ENCODE assay signal across 2 cellular contexts in the genomic region with DNA sequence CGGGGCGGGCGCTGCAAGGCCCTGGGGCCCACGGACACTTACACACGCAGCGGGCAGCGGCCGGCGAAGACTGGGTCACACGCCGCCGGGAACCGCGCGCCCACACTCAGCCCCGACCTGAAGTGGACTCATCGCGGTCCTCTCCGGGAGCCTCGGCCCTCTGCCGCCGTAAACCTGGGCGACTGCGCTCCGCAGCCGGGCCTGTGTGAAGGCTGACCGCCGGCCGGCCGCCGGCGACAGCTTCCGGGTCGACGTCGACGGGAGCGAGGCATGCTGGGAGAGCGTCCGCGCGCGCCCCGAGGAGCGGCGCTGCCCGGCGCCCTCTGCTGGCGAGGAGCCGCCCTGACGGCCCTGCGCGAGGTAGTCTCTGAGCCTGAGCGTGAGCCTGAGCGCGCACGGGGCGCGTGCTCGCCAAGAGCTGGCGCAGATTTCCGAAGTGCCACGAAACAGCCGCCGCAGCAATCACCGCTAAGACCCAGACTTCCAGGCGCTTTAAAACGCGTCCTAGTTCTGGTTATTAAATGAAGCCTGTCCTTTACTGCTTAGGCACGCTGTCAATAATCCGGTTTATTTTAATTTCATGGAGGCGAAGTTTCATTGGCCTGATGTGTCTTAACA.
TF ChIP-seq lines count a peak whose summit lies in the region.

A gene with protein sequence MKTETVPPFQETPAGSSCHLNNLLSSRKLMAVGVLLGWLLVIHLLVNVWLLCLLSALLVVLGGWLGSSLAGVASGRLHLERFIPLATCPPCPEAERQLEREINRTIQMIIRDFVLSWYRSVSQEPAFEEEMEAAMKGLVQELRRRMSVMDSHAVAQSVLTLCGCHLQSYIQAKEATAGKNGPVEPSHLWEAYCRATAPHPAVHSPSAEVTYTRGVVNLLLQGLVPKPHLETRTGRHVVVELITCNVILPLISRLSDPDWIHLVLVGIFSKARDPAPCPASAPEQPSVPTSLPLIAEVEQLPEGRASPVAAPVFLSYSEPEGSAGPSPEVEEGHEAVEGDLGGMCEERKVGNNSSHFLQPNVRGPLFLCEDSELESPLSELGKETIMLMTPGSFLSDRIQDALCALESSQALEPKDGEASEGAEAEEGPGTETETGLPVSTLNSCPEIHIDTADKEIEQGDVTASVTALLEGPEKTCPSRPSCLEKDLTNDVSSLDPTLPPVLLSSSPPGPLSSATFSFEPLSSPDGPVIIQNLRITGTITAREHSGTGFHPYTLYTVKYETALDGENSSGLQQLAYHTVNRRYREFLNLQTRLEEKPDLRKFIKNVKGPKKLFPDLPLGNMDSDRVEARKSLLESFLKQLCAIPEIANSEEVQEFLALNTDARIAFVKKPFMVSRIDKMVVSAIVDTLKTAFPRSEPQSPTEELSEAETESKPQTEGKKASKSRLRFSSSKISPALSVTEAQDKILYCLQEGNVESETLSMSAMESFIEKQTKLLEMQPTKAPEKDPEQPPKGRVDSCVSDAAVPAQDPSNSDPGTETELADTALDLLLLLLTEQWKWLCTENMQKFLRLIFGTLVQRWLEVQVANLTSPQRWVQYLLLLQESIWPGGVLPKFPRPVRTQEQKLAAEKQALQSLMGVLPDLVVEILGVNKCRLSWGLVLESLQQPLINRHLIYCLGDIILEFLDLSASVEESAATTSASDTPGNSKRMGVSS (minus strand): TSS at position 242 of the 618 bp plus-strand sequence. CDS start 540 bp downstream, outside the sequence.

TF ChIP-seq in HCT116, 20 proteins besides CTCF, POLR2A, EP300 and RAD21 (continued from another document):
- TF ChIP-seq SP1 (IDR thresholded peaks at IDR 0.05; ENCODE audit: low read depth), result no peak; the same call in 1 of the 2 replicates
- TF ChIP-seq TCF7L2 (IDR thresholded peaks at IDR 0.05; ENCODE audit: borderline replicate concordance, extremely low read depth, insufficient read depth, insufficient read length), result peak; percentile 48
- peak; percentile 89 for TF ChIP-seq SIN3A (IDR thresholded peaks at IDR 0.05; ENCODE audit: low read depth)
- peak; percentile 99 for TF ChIP-seq ZFX (IDR thresholded peaks at IDR 0.05)
- peak; percentile 78 for TF ChIP-seq ELF1 (IDR thresholded peaks at IDR 0.05; ENCODE audit: borderline replicate concordance, low read depth)
- peak; percentile 49 for TF ChIP-seq YY1 (IDR thresholded peaks at IDR 0.05; ENCODE audit: extremely low read depth, insufficient replicate concordance, low read depth, low read length)
- no peak for TF ChIP-seq CEBPB (IDR thresholded peaks at IDR 0.05; ENCODE audit: low read depth)
- TF ChIP-seq, protein P1, sequence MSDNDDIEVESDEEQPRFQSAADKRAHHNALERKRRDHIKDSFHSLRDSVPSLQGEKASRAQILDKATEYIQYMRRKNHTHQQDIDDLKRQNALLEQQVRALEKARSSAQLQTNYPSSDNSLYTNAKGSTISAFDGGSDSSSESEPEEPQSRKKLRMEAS (IDR thresholded peaks at IDR 0.05), result peak; percentile 86
- TF ChIP-seq ZNF274 (IDR thresholded peaks at IDR 0.05; ENCODE audit: low read depth, low read length), result no peak
- TF ChIP-seq, protein P2, sequence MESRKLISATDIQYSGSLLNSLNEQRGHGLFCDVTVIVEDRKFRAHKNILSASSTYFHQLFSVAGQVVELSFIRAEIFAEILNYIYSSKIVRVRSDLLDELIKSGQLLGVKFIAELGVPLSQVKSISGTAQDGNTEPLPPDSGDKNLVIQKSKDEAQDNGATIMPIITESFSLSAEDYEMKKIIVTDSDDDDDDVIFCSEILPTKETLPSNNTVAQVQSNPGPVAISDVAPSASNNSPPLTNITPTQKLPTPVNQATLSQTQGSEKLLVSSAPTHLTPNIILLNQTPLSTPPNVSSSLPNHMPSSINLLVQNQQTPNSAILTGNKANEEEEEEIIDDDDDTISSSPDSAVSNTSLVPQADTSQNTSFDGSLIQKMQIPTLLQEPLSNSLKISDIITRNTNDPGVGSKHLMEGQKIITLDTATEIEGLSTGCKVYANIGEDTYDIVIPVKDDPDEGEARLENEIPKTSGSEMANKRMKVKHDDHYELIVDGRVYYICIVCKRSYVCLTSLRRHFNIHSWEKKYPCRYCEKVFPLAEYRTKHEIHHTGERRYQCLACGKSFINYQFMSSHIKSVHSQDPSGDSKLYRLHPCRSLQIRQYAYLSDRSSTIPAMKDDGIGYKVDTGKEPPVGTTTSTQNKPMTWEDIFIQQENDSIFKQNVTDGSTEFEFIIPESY (IDR thresholded peaks at IDR 0.05; ENCODE audit: extremely low read depth, insufficient replicate concordance, low read length), result no peak
- no peak for TF ChIP-seq EZH2phosphoT487 (IDR thresholded peaks at IDR 0.05; ENCODE audit: borderline replicate concordance)
- no peak for TF ChIP-seq EZH2 (IDR thresholded peaks at IDR 0.05)
- TF ChIP-seq POLR2AphosphoS5 (IDR thresholded peaks at IDR 0.05; ENCODE audit: low read depth, low read length), result peak; percentile 86
- peak; percentile 49; the same call in 1 of the 2 replicates for TF ChIP-seq SRF (IDR thresholded peaks at IDR 0.05; ENCODE audit: low read depth)
- TF ChIP-seq CBX3 (IDR thresholded peaks at IDR 0.05; ENCODE audit: low read depth), result peak; percentile 85; the same call in 1 of the 2 replicates
- TF ChIP-seq, protein P3, sequence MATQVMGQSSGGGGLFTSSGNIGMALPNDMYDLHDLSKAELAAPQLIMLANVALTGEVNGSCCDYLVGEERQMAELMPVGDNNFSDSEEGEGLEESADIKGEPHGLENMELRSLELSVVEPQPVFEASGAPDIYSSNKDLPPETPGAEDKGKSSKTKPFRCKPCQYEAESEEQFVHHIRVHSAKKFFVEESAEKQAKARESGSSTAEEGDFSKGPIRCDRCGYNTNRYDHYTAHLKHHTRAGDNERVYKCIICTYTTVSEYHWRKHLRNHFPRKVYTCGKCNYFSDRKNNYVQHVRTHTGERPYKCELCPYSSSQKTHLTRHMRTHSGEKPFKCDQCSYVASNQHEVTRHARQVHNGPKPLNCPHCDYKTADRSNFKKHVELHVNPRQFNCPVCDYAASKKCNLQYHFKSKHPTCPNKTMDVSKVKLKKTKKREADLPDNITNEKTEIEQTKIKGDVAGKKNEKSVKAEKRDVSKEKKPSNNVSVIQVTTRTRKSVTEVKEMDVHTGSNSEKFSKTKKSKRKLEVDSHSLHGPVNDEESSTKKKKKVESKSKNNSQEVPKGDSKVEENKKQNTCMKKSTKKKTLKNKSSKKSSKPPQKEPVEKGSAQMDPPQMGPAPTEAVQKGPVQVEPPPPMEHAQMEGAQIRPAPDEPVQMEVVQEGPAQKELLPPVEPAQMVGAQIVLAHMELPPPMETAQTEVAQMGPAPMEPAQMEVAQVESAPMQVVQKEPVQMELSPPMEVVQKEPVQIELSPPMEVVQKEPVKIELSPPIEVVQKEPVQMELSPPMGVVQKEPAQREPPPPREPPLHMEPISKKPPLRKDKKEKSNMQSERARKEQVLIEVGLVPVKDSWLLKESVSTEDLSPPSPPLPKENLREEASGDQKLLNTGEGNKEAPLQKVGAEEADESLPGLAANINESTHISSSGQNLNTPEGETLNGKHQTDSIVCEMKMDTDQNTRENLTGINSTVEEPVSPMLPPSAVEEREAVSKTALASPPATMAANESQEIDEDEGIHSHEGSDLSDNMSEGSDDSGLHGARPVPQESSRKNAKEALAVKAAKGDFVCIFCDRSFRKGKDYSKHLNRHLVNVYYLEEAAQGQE (IDR thresholded peaks at IDR 0.05; ENCODE audit: low read depth), result no peak

TF ChIP-seq in SK-N-SH, 30 proteins besides CTCF, POLR2A, EP300 and RAD21 (continued from another document and continues in another):
- TF ChIP-seq TEAD4 (IDR thresholded peaks at IDR 0.05; ENCODE audit: borderline replicate concordance, insufficient read depth) (no peak), SMC3 (IDR thresholded peaks at IDR 0.05; ENCODE audit: low read depth, low read length) (peak; percentile 37), POLR2AphosphoS5 (IDR thresholded peaks at IDR 0.05; ENCODE audit: low read depth, low read length) (peak; percentile 76; the same call in 1 of the 2 replicates), GATA2 (CRISPR knock-in tag; IDR thresholded peaks at IDR 0.05) (no peak), TAF1 (IDR thresholded peaks at IDR 0.05; ENCODE audit: borderline replicate concordance, low read depth, low read length) (peak; percentile 56; the same call in 1 of the 2 replicates), CHD2 (IDR thresholded peaks at IDR 0.05; ENCODE audit: low read length, partially characterized antibody) (peak; percentile 88), FOXM1 (IDR thresholded peaks at IDR 0.05; ENCODE audit: low read depth) (no peak), SIN3A (IDR thresholded peaks at IDR 0.05; ENCODE audit: borderline replicate concordance, low read depth, low read length) (peak; percentile 52; the same call in 1 of the 2 replicates), YY1 (IDR thresholded peaks at IDR 0.05; ENCODE audit: low read depth) (peak; percentile 55; the same call in 1 of the 2 replicates), RCOR1 (IDR thresholded peaks at IDR 0.05; ENCODE audit: low read length) (peak; percentile 74), MEF2A (IDR thresholded peaks at IDR 0.05; ENCODE audit: borderline replicate concordance, low read depth) (no peak), MXI1 (IDR thresholded peaks at IDR 0.05; ENCODE audit: low read depth, low read length) (peak; percentile 85), FOSL2 (IDR thresholded peaks at IDR 0.05; ENCODE audit: borderline replicate concordance, low read depth) (no peak), GABPA (IDR thresholded peaks at IDR 0.05; ENCODE audit: low read depth) (peak; percentile 83), TCF12 (IDR thresholded peaks at IDR 0.05) (no peak; the same call in 1 of the 2 replicates), FOXJ3 (CRISPR knock-in tag; IDR thresholded peaks at IDR 0.05) (no peak), NRF1 (IDR thresholded peaks at IDR 0.05; ENCODE audit: low read depth, low read length) (peak; percentile 57), EZH2phosphoT487 (IDR thresholded peaks at IDR 0.05; ENCODE audit: borderline replicate concordance, low read depth) (no peak), NFIC (IDR thresholded peaks at IDR 0.05; ENCODE audit: borderline replicate concordance) (no peak)
- TF ChIP-seq, protein P4, sequence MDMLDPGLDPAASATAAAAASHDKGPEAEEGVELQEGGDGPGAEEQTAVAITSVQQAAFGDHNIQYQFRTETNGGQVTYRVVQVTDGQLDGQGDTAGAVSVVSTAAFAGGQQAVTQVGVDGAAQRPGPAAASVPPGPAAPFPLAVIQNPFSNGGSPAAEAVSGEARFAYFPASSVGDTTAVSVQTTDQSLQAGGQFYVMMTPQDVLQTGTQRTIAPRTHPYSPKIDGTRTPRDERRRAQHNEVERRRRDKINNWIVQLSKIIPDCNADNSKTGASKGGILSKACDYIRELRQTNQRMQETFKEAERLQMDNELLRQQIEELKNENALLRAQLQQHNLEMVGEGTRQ (IDR thresholded peaks at IDR 0.05; ENCODE audit: borderline replicate concordance, low read depth, low read length), result no peak
- TF ChIP-seq, protein P2 (IDR thresholded peaks at IDR 0.05; ENCODE audit: borderline replicate concordance, low read depth), result 0 out of 2 replicates have a peak, but pooled peaks have one; percentile 31
- TF ChIP-seq, protein P5, sequence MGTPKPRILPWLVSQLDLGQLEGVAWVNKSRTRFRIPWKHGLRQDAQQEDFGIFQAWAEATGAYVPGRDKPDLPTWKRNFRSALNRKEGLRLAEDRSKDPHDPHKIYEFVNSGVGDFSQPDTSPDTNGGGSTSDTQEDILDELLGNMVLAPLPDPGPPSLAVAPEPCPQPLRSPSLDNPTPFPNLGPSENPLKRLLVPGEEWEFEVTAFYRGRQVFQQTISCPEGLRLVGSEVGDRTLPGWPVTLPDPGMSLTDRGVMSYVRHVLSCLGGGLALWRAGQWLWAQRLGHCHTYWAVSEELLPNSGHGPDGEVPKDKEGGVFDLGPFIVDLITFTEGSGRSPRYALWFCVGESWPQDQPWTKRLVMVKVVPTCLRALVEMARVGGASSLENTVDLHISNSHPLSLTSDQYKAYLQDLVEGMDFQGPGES (IDR thresholded peaks at IDR 0.05; ENCODE audit: low read depth, low read length), result no peak
- TF ChIP-seq, protein P3 (IDR thresholded peaks at IDR 0.05; ENCODE audit: low read depth, low read length), result peak; percentile 41; the same call in 1 of the 2 replicates
- TF ChIP-seq, protein P6, sequence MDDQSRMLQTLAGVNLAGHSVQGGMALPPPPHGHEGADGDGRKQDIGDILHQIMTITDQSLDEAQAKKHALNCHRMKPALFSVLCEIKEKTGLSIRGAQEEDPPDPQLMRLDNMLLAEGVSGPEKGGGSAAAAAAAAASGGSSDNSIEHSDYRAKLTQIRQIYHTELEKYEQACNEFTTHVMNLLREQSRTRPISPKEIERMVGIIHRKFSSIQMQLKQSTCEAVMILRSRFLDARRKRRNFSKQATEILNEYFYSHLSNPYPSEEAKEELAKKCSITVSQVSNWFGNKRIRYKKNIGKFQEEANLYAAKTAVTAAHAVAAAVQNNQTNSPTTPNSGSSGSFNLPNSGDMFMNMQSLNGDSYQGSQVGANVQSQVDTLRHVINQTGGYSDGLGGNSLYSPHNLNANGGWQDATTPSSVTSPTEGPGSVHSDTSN (IDR thresholded peaks at IDR 0.05), result 0 out of 2 replicates have a peak, but pooled peaks have one; percentile 25
